ENCODE assay signal across 18 cellular contexts in the genomic region with DNA sequence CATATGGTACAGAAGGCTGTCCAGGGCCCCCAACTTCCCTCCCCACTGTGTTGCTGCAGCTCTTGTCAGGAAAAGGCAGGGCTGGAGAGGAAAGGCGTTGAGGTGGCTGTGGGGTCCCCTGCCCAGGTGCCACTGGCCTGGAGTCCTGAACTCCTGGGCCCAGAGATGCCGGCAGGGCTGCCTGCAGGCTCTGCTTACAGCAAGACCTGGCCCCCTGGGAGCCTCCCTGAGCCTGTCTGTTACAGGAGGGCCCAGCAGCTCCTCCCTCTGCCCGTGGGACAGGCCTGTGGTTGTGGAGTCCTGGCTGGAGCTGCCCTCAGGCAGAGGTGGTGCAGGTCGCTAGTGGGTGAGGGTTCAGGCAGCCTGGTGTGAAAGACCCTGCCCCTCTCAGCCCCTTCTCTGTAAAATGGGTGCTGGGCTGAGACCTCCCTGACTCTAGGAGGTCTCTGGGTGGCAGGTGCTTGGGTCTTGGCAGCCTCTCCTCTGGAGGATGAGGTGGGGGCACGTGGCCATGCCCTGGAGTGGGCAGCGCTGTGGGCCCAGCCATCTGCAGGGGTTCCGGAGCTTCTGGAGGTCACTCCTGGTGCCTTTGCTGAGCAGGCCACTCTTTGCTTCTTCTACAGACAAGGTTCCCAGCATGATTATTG. TPM values are rescaled to one million over a fixed set of nuclear protein-coding genes. Genes with fewer than 3 reads are reported as not detected.
DNase-seq lines count a peak whose midpoint lies in the region; ATAC-seq and TF ChIP-seq lines count a peak whose summit lies in the region.
"Had no signal": no experiment of that assay in that cellular context is flagged by ENCODE, and none has a peak within 500 bp of the region (broad histone marks: within the 10 kb centered on the region; RNA-seq: fewer than 3 reads in every experiment).

No MANE protein-coding gene starts in this region.

- H3K36me3 ChIP-seq in Peyer's patch (no peaks in the 10 kb centered on the region), transverse colon (no peaks in the 10 kb centered on the region)

- H3K27me3 ChIP-seq in Peyer's patch (no peaks in the 10 kb centered on the region), transverse colon (no peaks in the 10 kb centered on the region)

- no peaks in the 10 kb centered on the region for H3K9me3 ChIP-seq in Peyer's patch
- no peaks in the 10 kb centered on the region for H3K9me3 ChIP-seq in transverse colon

- WGBS in transverse colon (ENCODE audit: low coverage in 1 of 2), 2 donors: 88% methylated on average over 5 of the region's 7 CpGs; no CpG with 5 or more reads in 1 of the 2 donors

- H3K4me1 ChIP-seq in Peyer's patch: peaks cover 0 to 5% (median 4%) of the 10 kb centered on the region in 4 donors
- peaks cover 0 to 6% (median 2%) of the 10 kb centered on the region in 4 donors for H3K4me1 ChIP-seq in transverse colon

- intact Hi-C loops in transverse colon (cut with DNase I; ENCODE audit: low total_unique reads): no loop called here

- no peak for TF ChIP-seq CTCF in Peyer's patch (IDR thresholded peaks at IDR 0.05)
- TF ChIP-seq CTCF in transverse colon (IDR thresholded peaks at IDR 0.05): no peak

- TF ChIP-seq EP300 in transverse colon (IDR thresholded peaks at IDR 0.05; ENCODE audit: low read depth): no peak

- no peak for TF ChIP-seq POLR2A in Peyer's patch (IDR thresholded peaks at IDR 0.05)
- no peak for TF ChIP-seq POLR2A in transverse colon (IDR thresholded peaks at IDR 0.05)

- H3K4me3 ChIP-seq in Peyer's patch (no peak overlapping the region), transverse colon (no peak overlapping the region)
- H3K4me3 ChIP-seq: PC-9 had no signal

- no peak overlapping the region for H3K27ac ChIP-seq in Peyer's patch
- no peak overlapping the region for H3K27ac ChIP-seq in transverse colon
- H3K27ac ChIP-seq: PC-9 had no signal

- ATAC-seq in HG03439 (IDR thresholded peaks at IDR 0.05; ENCODE audit: unreplicated experiment): no peak
- no peak for ATAC-seq in HG03108 (IDR thresholded peaks at IDR 0.05; ENCODE audit: unreplicated experiment)

- in situ Hi-C loops in transverse colon (cut with MboI; ENCODE audit: low pct_ligation_motif_present in 1 of 4, low pct_unique_long_range_greater_than_20kb in 1 of 4, low sequenced_read_pairs in 3 of 4): loop anchor here in 1 of 4 donors (25.0 kb wide), 1 partner anchor 1091 kb away; a partner anchor contains a TSS

- peak; percentile 1 for DNase-seq in activated naive CD4-positive, alpha-beta T cell treated with Interleukin-2 at 50 U/mL for 16 hours
- DNase-seq in activated naive CD4-positive, alpha-beta T cell treated with anti-CD3 and anti-CD28 coated beads, Interleukin-2, amount 50 U/mL, for 16 hours: no peak
- DNase-seq in Peyer's patch: peak in 2 of 3 donors; percentile 6 to 41
- DNase-seq in mucosa of gallbladder (ENCODE audit: low spot score): peak; percentile 6
- DNase-seq in transverse colon: peak; percentile 5
- no peak for DNase-seq in nucleus accumbens (lab: John Stamatoyannopoulos, UW)
- DNase-seq: COR-L47, EL, NCI-H1930, NCI-H2171 treated with DMSO at 0.1 percent for 48 hours, NCI-H446 treated with DMSO at 0.1 percent for 48 hours, NCI-H748 treated with DMSO at 0.1 percent for 48 hours, PC-9 had no signal

RNA-seq across cellular contexts. Expression of a gene that starts 10.0 kb away (rescaled TPM):
- total RNA-seq in Peyer's patch: not detected
- total RNA-seq in mucosa of gallbladder: not detected
- not detected for total RNA-seq in transverse colon
- total RNA-seq: A673, LHCN-M2, SK-MEL-5 had no signal

Comparison
In these comparisons a context has a peak if more than half of its experiments do, and no peak if none do; other contexts are left out.
1. DNase-seq: peak in activated naive CD4-positive, alpha-beta T cell treated with Interleukin-2 at 50 U/mL for 16 hours (single experiment), Peyer's patch (2 of 3), mucosa of gallbladder (single experiment) and transverse colon (single experiment); none in activated naive CD4-positive, alpha-beta T cell treated with anti-CD3 and anti-CD28 coated beads, Interleukin-2, amount 50 U/mL, for 16 hours (single experiment) and nucleus accumbens (0 of 56).